ENCODE assay signal across 9 cellular contexts in the genomic region with DNA sequence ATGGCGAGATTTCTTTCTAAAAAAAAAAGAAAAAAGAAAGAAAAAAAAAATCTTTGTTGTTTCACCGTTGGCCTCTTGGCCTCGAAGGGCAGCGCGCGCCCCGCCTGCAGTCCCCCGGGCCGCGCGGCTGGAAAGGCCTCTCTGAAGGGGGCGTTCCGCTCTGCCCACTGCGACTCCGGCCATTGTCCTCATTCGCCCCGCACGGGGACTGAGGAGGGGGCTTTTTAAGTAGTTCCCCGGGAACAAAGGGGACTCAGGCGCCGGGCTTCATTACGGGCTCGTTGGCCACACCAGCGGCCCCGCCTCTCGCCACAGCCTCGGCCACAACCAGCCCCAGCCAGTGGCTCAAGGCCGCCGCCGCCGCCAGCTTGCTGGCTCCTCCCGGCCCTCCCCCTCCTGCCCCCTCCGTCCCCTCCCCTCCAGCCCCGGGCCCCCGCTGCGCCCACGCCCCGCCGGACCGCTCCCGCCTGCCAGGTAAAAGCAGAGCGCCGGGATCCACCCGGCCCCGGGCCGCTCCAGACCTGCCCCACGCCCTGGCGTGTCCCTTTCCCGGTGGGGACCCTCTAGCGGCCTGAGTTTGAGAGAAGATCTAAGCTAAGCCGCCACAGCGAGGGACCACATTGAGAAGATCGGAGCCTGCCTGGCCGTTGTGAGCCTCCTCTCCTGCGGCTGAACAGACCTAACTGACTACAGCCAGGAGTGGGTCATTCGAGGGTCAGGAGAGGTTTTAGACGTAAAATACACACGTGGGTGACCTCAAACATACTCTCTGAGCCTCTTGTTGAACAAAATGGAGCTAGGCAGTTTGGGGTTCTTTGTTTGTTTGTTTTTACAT. TPM values are rescaled to one million over a fixed set of nuclear protein-coding genes. Genes with fewer than 3 reads are reported as not detected.
DNase-seq lines count a peak whose midpoint lies in the region; ATAC-seq, FAIRE-seq and TF ChIP-seq lines count a peak whose summit lies in the region.
"Had no signal": no experiment of that assay in that cellular context is flagged by ENCODE, and none has a peak within 500 bp of the region (broad histone marks: within the 10 kb centered on the region; RNA-seq: fewer than 3 reads in every experiment).

No MANE protein-coding gene starts in this region.

- H2AFZ ChIP-seq in astrocyte (ENCODE audit: low read depth, low read length) (peak overlapping the region; percentile 70), trophoblast cell (ENCODE audit: insufficient read depth, low read length, poor library complexity) (peak overlapping the region; percentile 77)

- no peak for FAIRE-seq in astrocyte (lab: Jason Lieb, UNC)
- FAIRE-seq: D721Med had no signal

- H4K12ac ChIP-seq in trophoblast cell (ENCODE audit: low read depth, low read length) = peak overlapping the region; percentile 87

- no CpG with 5 or more reads among the region's 58 CpGs for WGBS in trophoblast cell (ENCODE audit: extremely low coverage, insufficient coverage, insufficient read length)

- H2BK120ac ChIP-seq in trophoblast cell (ENCODE audit: insufficient read depth, low read length, poor library complexity) = peak overlapping the region; percentile 99

- BruUV-seq in Calu3 (replicated peaks; lab: Mats Ljungman, UMichigan) = TSS peak; percentile 82

- H3K27me3 ChIP-seq in astrocyte (ENCODE audit: insufficient read depth, low read length) = no peaks in the 10 kb centered on the region
- H3K27me3 ChIP-seq in right atrium auricular region = no peaks in the 10 kb centered on the region
- no peaks in the 10 kb centered on the region for H3K27me3 ChIP-seq in trophoblast cell (ENCODE audit: insufficient read depth, low read length)

- peak overlapping the region; percentile 97 for H2BK12ac ChIP-seq in trophoblast cell (ENCODE audit: low read length)

- peak overlapping the region; percentile 95 for H4K91ac ChIP-seq in trophoblast cell (ENCODE audit: low read depth, low read length)

- H4K8ac ChIP-seq in trophoblast cell (ENCODE audit: low read depth, low read length) = peak overlapping the region; percentile 92

- no peaks in the 10 kb centered on the region for H3K9me3 Mint-ChIP-seq in Calu3 (ENCODE audit: low read depth, unreplicated experiment)
- peaks cover 4% of the 10 kb centered on the region for H3K9me3 Mint-ChIP-seq in astrocyte (ENCODE audit: unreplicated experiment)

- DNase-seq in Calu3 (peak; percentile 61), astrocyte (ENCODE audit: low read depth) (peak; percentile 30), right atrium auricular region (ENCODE audit: low spot score) (no peak), trophoblast cell (peak in 1 of 2 donors; percentile 11), NCI-H2029 treated with DMSO at 0.1 percent for 48 hours (lab: John Stamatoyannopoulos, UW) (no peak), NCI-H82 treated with DMSO at 0.1 percent for 48 hours (lab: John Stamatoyannopoulos, UW; ENCODE audit: unreplicated experiment) (no peak)

- TF ChIP-seq CTCF in Calu3 (IDR thresholded peaks at IDR 0.05; ENCODE audit: unreplicated experiment) (peak; percentile 17), astrocyte (IDR thresholded peaks at IDR 0.05; ENCODE audit: insufficient read depth, low read depth, low read length) (no peak), right atrium auricular region (IDR thresholded peaks at IDR 0.05) (no peak)

- H3K23ac ChIP-seq in trophoblast cell (ENCODE audit: low read length) = no peak overlapping the region

- ATAC-seq in HG03565 (IDR thresholded peaks at IDR 0.05; ENCODE audit: unreplicated experiment) = no peak
- ATAC-seq in HG02938 (IDR thresholded peaks at IDR 0.05; ENCODE audit: unreplicated experiment) = no peak

- H3K9ac ChIP-seq in astrocyte (ENCODE audit: low read length) (peak overlapping the region; percentile 75), trophoblast cell (ENCODE audit: low read length) (no peak overlapping the region)

- H3K27ac Mint-ChIP-seq in Calu3 (ENCODE audit: unreplicated experiment) (peak overlapping the region; percentile 29), astrocyte (ENCODE audit: unreplicated experiment) (peak overlapping the region; percentile 91)

- no peaks in the 10 kb centered on the region for H3K36me3 Mint-ChIP-seq in Calu3 (ENCODE audit: insufficient read depth, unreplicated experiment)
- no peaks in the 10 kb centered on the region for H3K36me3 Mint-ChIP-seq in astrocyte (ENCODE audit: low read depth, unreplicated experiment)

- no peaks in the 10 kb centered on the region for H4K20me1 ChIP-seq in astrocyte (ENCODE audit: insufficient read depth, low read length)

- H3K9me3 ChIP-seq in astrocyte (ENCODE audit: insufficient read depth, low read depth, low read length) = no peaks in the 10 kb centered on the region
- H3K9me3 ChIP-seq in right atrium auricular region = no peaks in the 10 kb centered on the region
- H3K9me3 ChIP-seq in trophoblast cell (ENCODE audit: insufficient read depth, low read depth, low read length) = no peaks in the 10 kb centered on the region

- H3K4ac ChIP-seq in trophoblast cell (ENCODE audit: low read depth, low read length) = peak overlapping the region; percentile 89

- H3K4me1 Mint-ChIP-seq in Calu3 (ENCODE audit: low read depth, unreplicated experiment) (peaks cover 9% of the 10 kb centered on the region), astrocyte (ENCODE audit: low read depth, unreplicated experiment) (peaks cover 24% of the 10 kb centered on the region)

- peaks cover 12% of the 10 kb centered on the region for H3K4me1 ChIP-seq in astrocyte (ENCODE audit: insufficient read depth, low read length)
- H3K4me1 ChIP-seq in right atrium auricular region = peaks cover 0 to 13% of the 10 kb centered on the region in 2 donors
- H3K4me1 ChIP-seq in trophoblast cell (ENCODE audit: control insufficient read depth in 1 of 2, insufficient read depth in 2 of 2, low read length in 2 of 2) = peaks cover 11 to 24% of the 10 kb centered on the region in 2 experiments

- no peaks in the 10 kb centered on the region for H3K79me2 ChIP-seq in astrocyte (ENCODE audit: insufficient read depth, low read length)
- H3K79me2 ChIP-seq in trophoblast cell (ENCODE audit: control insufficient read depth, insufficient read depth, low read length, poor library complexity) = peaks cover 6% of the 10 kb centered on the region

- H3K4me3 ChIP-seq in astrocyte (ENCODE audit: insufficient read depth, low read depth, low read length) = peak overlapping the region; percentile 51
- peak overlapping the region in 1 of 2 donors; percentile 44 for H3K4me3 ChIP-seq in right atrium auricular region
- no peak overlapping the region for H3K4me3 ChIP-seq in trophoblast cell (ENCODE audit: low read depth, low read length)

- no peaks in the 10 kb centered on the region for H3K36me3 ChIP-seq in astrocyte (ENCODE audit: insufficient read depth, low read length)
- no peaks in the 10 kb centered on the region for H3K36me3 ChIP-seq in right atrium auricular region
- H3K36me3 ChIP-seq in trophoblast cell (ENCODE audit: control insufficient read depth in 1 of 2, insufficient read depth in 2 of 2, low read length in 2 of 2) = no peaks in the 10 kb centered on the region

- intact Hi-C loops in Calu3 (cut with micrococcal nuclease; ENCODE audit: unreplicated experiment) = no loop called here

- H3K4me3 Mint-ChIP-seq in Calu3 (ENCODE audit: low read depth, unreplicated experiment) (peak overlapping the region; percentile 53), astrocyte (ENCODE audit: unreplicated experiment) (peak overlapping the region; percentile 64)

- H3K4me2 ChIP-seq in astrocyte (ENCODE audit: low read length) (peak overlapping the region; percentile 78), trophoblast cell (ENCODE audit: low read length) (peak overlapping the region; percentile 88)

- peak overlapping the region; percentile 97 for H3K14ac ChIP-seq in trophoblast cell (ENCODE audit: low read length)

- CTCF ChIA-PET in Calu3 (lab: Charles Lee) = interaction anchor here (0.5 to 1.2 kb wide), 3 partner anchors 19 to 685 kb away, joined by 3 to 4 read pairs (median 3); no protein-coding TSS in a partner anchor

- H3K18ac ChIP-seq in trophoblast cell (ENCODE audit: low read length) = peak overlapping the region; percentile 96

- peaks cover 18% of the 10 kb centered on the region for H3K79me1 ChIP-seq in trophoblast cell (ENCODE audit: low read length)

- H3K27ac ChIP-seq in astrocyte (ENCODE audit: low read depth, low read length) (peak overlapping the region; percentile 47), right atrium auricular region (peak overlapping the region; percentile 3 to 33), trophoblast cell (ENCODE audit: low read depth, low read length) (peak overlapping the region; percentile 97)

- H2AK5ac ChIP-seq in trophoblast cell (ENCODE audit: low read length) = peak overlapping the region; percentile 84

- no peaks in the 10 kb centered on the region for H3K27me3 Mint-ChIP-seq in Calu3 (ENCODE audit: unreplicated experiment)
- H3K27me3 Mint-ChIP-seq in astrocyte (ENCODE audit: low read depth, unreplicated experiment) = peaks cover 37% of the 10 kb centered on the region

- H2BK5ac ChIP-seq in trophoblast cell (ENCODE audit: low read depth, low read length, poor library complexity) = peak overlapping the region; percentile 96

RNA-seq across cellular contexts. Expression of gene CPN2, which starts 54.1 kb away (rescaled TPM):
- total RNA-seq in Calu3 (2022) (not detected in 2 replicates), astrocyte (not detected in 2 replicates), right atrium auricular region (not detected)
- polyA plus RNA-seq in trophoblast cell (2013) = 0.01 TPM in 2 replicates

Comparison
In these comparisons a context has a peak if more than half of its experiments do, and no peak if none do; other contexts are left out.
1. DNase-seq: peak in Calu3 (single experiment) and astrocyte (single experiment); none in right atrium auricular region (single experiment), NCI-H2029 treated with DMSO at 0.1 percent for 48 hours (single experiment) and NCI-H82 treated with DMSO at 0.1 percent for 48 hours (single experiment).
2. H3K27ac ChIP-seq: peak in every context shown above with its lines; median percentile 97 in trophoblast cell; 47 in astrocyte; 18 in right atrium auricular region.